1 cellular context compared by ENCODE assay signal in genomic region chr1:1726088-1726487, GRCh38.
TF ChIP-seq lines count a peak whose summit lies in the region.

No MANE protein-coding gene starts in this region.

TF ChIP-seq in H1, 55 proteins besides CTCF, POLR2A, EP300 and RAD21:
- peak; percentile 66; the same call in 1 of the 2 replicates for TF ChIP-seq E2F6 (IDR thresholded peaks at IDR 0.05)
